ENCODE assay signal across 9 cellular contexts in the genomic region with DNA sequence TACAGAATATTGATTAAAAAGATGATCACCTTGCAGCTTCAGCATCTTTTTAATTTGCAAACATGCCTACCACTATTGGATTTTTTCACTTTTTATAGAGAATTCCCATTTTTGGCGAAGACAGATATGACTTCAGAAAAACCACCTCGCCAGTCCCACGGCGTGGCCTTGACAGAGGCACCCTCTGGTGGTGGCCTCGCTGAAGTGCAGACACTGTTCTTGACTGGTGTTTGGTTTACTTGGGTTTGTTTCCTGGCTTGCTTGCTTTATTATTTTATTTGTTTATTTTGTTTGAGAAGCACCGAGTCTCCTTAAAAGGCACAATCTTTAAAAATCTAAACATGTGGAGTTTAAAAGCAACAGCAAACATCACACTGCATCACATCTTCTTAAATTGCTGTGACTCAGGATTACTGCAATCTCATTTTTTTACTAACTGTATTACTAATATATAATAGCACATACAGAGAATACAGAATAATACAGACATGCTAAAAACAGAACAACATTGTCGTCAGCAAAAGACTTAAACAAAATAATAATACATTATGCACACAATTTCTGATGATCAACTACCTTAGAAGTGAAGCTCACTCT. TPM values are rescaled to one million over a fixed set of nuclear protein-coding genes. Genes with fewer than 3 reads are reported as not detected.
DNase-seq lines count a peak whose midpoint lies in the region; ATAC-seq and TF ChIP-seq lines count a peak whose summit lies in the region.
"Had no signal": no experiment of that assay in that cellular context is flagged by ENCODE, and none has a peak within 500 bp of the region (broad histone marks: within the 10 kb centered on the region; RNA-seq: fewer than 3 reads in every experiment).

No MANE protein-coding gene starts in this region.

- H3K27me3 ChIP-seq in BJ (ENCODE audit: control insufficient read depth, insufficient read depth, low read length), result no peaks in the 10 kb centered on the region; the same call in 1 of the 2 replicates

- CTCF ChIA-PET in BJ (lab: Yijun Ruan, JAX), result interaction anchor here (0.6 to 1.2 kb wide), 4 partner anchors 17 to 1206 kb away, joined by 3 to 5 read pairs (median 4); no protein-coding TSS in a partner anchor

- no peaks in the 10 kb centered on the region for H3K27me3 Mint-ChIP-seq in natural killer cell treated with Interleukin-12 subunit alpha and Interleukin-12 subunit beta and Interleukin-15 and Interleukin-18, amount 100 ng/mL, for 72 hours

- no peak overlapping the region for H3K4me3 ChIP-seq in BJ (ENCODE audit: low read depth, low read length)

- no peak overlapping the region for H3K4me3 Mint-ChIP-seq in natural killer cell treated with Interleukin-12 subunit alpha and Interleukin-12 subunit beta and Interleukin-15 and Interleukin-18, amount 100 ng/mL, for 72 hours

- H3K9me3 Mint-ChIP-seq in natural killer cell treated with Interleukin-12 subunit alpha and Interleukin-12 subunit beta and Interleukin-15 and Interleukin-18, amount 100 ng/mL, for 72 hours, result no peaks in the 10 kb centered on the region

- ATAC-seq in GM18861 (IDR thresholded peaks at IDR 0.05; ENCODE audit: unreplicated experiment) (peak; percentile 84), HG03045 (IDR thresholded peaks at IDR 0.05; ENCODE audit: unreplicated experiment) (peak; percentile 88), esophagus mucosa (peak; percentile 75)
- ATAC-seq in natural killer cell treated with Interleukin-12 subunit alpha and Interleukin-12 subunit beta and Interleukin-15 and Interleukin-18, amount 100 ng/mL, for 72 hours, result peak in 1 of 2 donors; percentile 67

- no peaks in the 10 kb centered on the region for H3K36me3 ChIP-seq in BJ (ENCODE audit: control insufficient read depth, insufficient read depth, low read length)

- DNase-seq in BJ (ENCODE audit: low read depth) (no peak), NCI-H526 treated with DMSO at 0.1 percent for 48 hours (lab: John Stamatoyannopoulos, UW) (peak; percentile 10), superior temporal gyrus (ENCODE audit: extremely low spot score) (peak; percentile 76)
- peak; percentile 43 for DNase-seq in activated CD8-positive, alpha-beta memory T cell treated with anti-CD3 and anti-CD28 coated beads, Interleukin-2, amount 50 U/mL, for 4 hours
- DNase-seq in natural killer cell treated with Interleukin-12 subunit alpha and Interleukin-12 subunit beta and Interleukin-15 and Interleukin-18, amount 100 ng/mL, for 72 hours (ENCODE audit: low spot score), result peak; percentile 64

- H3K36me3 Mint-ChIP-seq in natural killer cell treated with Interleukin-12 subunit alpha and Interleukin-12 subunit beta and Interleukin-15 and Interleukin-18, amount 100 ng/mL, for 72 hours, result no peaks in the 10 kb centered on the region

- peak; percentile 97 for TF ChIP-seq CTCF in BJ (IDR thresholded peaks at IDR 0.05; ENCODE audit: insufficient read depth, low read depth, low read length)

- no peaks in the 10 kb centered on the region for H3K4me1 Mint-ChIP-seq in natural killer cell treated with Interleukin-12 subunit alpha and Interleukin-12 subunit beta and Interleukin-15 and Interleukin-18, amount 100 ng/mL, for 72 hours (ENCODE audit: low read depth in 2 of 2)

- POLR2A ChIA-PET in BJ (lab: Charles Lee), result no interaction called here

- H3K27ac Mint-ChIP-seq in natural killer cell treated with Interleukin-12 subunit alpha and Interleukin-12 subunit beta and Interleukin-15 and Interleukin-18, amount 100 ng/mL, for 72 hours, result no peak overlapping the region

RNA-seq across cellular contexts. Expression of a gene that starts 13.1 kb away (rescaled TPM):
- not detected in 2 replicates for polyA plus RNA-seq in BJ (2011; rRNA removed)
- polyA minus RNA-seq in BJ (2011; rRNA and poly(A)+ RNA removed), result not detected in 2 replicates
- total RNA-seq in esophagus mucosa, result not detected
- total RNA-seq in natural killer cell treated with Interleukin-12 subunit alpha and Interleukin-12 subunit beta and Interleukin-15 and Interleukin-18, amount 100 ng/mL, for 72 hours, result not detected
- total RNA-seq: T-helper 2 cell treated with Interferon-gamma antibody and Interleukin-4, amounts not matched to agents 100 ng/mL and 5 ng/mL, for 36 hours had no signal

RNA-seq across cellular contexts. Expression of a gene that starts 33.3 kb away (rescaled TPM):
- not detected in 2 replicates for polyA plus RNA-seq in BJ (2011; rRNA removed)
- polyA minus RNA-seq in BJ (2011; rRNA and poly(A)+ RNA removed), result not detected in 2 replicates
- total RNA-seq in esophagus mucosa, result not detected
- total RNA-seq in natural killer cell treated with Interleukin-12 subunit alpha and Interleukin-12 subunit beta and Interleukin-15 and Interleukin-18, amount 100 ng/mL, for 72 hours, result not detected
- total RNA-seq: T-helper 2 cell treated with Interferon-gamma antibody and Interleukin-4, amounts not matched to agents 100 ng/mL and 5 ng/mL, for 36 hours had no signal
